In genomic region chr5:129174447-129174846, GRCh38 we compare ENCODE assay signal across 27 cellular contexts.
"Had no signal": no experiment of that assay in that cellular context is flagged by ENCODE, and none has a peak within 500 bp of the region (broad histone marks: within the 10 kb centered on the region; RNA-seq: fewer than 3 reads in every experiment).

No MANE protein-coding gene starts in this region.

- H3K27ac ChIP-seq: neural progenitor cell, ovary, parathyroid adenoma, psoas muscle, right lobe of liver, sigmoid colon, suprapubic skin, testis, tibial artery, transverse colon, upper lobe of right lung had no signal

- ATAC-seq: naive thymus-derived CD8-positive, alpha-beta T cell; natural killer cell treated with Interleukin-12 subunit alpha and Interleukin-12 subunit beta and Interleukin-15 and Interleukin-18, amount 100 ng/mL, for 72 hours; psoas muscle; right lobe of liver; stimulated activated memory B cell treated with anti-CD40 and anti-IgM and Interleukin-4, amounts not matched to agents 10 μg/mL and 1 μg/mL and 100 μg/mL, for 72 hours; stimulated activated naive CD8-positive, alpha-beta T cell treated with anti-CD3 and anti-CD28 coated beads, Interleukin-15, amount 100 ng/mL, for 72 hours; stimulated activated naive CD8-positive, alpha-beta T cell treated with anti-CD3 and anti-CD28 coated beads, Interleukin-15, Interleukin-2, amounts not matched to agents 100 U/mL and 50 U/mL, for 24 hours; upper lobe of right lung had no signal

- DNase-seq: naive B cell; naive thymus-derived CD8-positive, alpha-beta T cell; occipital lobe; ovary; posterior cingulate gyrus; psoas muscle; right lobe of liver; sigmoid colon; small intestine; stimulated activated CD4-positive, alpha-beta T cell treated with anti-CD3 and anti-CD28 coated beads, Interleukin-15, amount 100 ng/mL, for 24 hours; stimulated activated CD4-positive, alpha-beta T cell treated with anti-CD3 and anti-CD28 coated beads, Interleukin-4, amount 100 ng/mL, for 1 hour; stimulated activated CD4-positive, alpha-beta T cell treated with anti-CD3 and anti-CD28 coated beads, Interleukin-4, amount 100 ng/mL, for 4 hours; stimulated activated CD8-positive, alpha-beta memory T cell treated with anti-CD3 and anti-CD28 coated beads, Interleukin-4, amount 100 ng/mL, for 48 hours; stimulated activated naive CD4-positive, alpha-beta T cell; stimulated activated naive CD8-positive, alpha-beta T cell treated with anti-CD3 and anti-CD28 coated beads, Interleukin-15, amount 100 ng/mL, for 72 hours; stimulated activated naive CD8-positive, alpha-beta T cell treated with anti-CD3 and anti-CD28 coated beads, Interleukin-15, Interleukin-2, amounts not matched to agents 100 U/mL and 50 U/mL, for 24 hours; substantia nigra; testis; tibial artery; transverse colon; upper lobe of right lung; uterus had no signal

- H3K4me3 ChIP-seq: neural progenitor cell, ovary, psoas muscle, right lobe of liver, sigmoid colon, suprapubic skin, testis, tibial artery, transverse colon, upper lobe of right lung, uterus had no signal

- H3K36me3 ChIP-seq: neural progenitor cell, ovary, right lobe of liver, sigmoid colon, suprapubic skin, tibial artery, transverse colon, upper lobe of right lung, uterus had no signal

- H3K4me1 ChIP-seq: parathyroid adenoma, psoas muscle, right lobe of liver, sigmoid colon, suprapubic skin, testis, tibial artery, transverse colon, upper lobe of right lung, uterus had no signal

- H3K9me3 ChIP-seq: ovary, psoas muscle, right lobe of liver, sigmoid colon, suprapubic skin, testis, tibial artery, transverse colon, upper lobe of right lung, uterus had no signal

- H3K27me3 ChIP-seq: neural progenitor cell, ovary, right lobe of liver, sigmoid colon, suprapubic skin, testis, tibial artery, transverse colon, upper lobe of right lung, uterus had no signal
